35 cellular contexts compared by ENCODE assay signal in the genomic region with DNA sequence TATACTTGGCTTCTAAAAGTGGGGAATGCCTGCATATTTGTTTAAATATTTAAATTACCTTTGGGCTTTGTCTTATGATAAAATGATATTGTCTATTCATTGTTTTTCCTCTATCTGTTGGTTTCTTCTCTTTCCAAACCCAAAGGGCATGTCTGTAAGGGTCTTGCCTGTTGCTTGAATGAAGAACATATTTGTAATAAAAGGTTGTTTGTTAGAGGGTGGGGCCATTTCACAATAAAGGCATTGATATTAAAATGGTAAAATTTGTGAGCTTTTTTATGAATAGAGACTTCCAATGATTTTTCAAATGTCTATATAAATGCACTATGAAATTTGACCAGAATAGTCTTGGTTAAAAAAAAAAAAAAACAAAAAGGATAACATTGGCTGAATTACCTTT.
"Had no signal": no experiment of that assay in that cellular context is flagged by ENCODE, and none has a peak within 500 bp of the region (broad histone marks: within the 10 kb centered on the region; RNA-seq: fewer than 3 reads in every experiment).

No MANE protein-coding gene starts in this region.

- H3K9me3 ChIP-seq: MG63 had no signal

- H3K27me3 ChIP-seq: MG63 had no signal

- DNase-seq: Karpas-422, Kasumi-1, MG63, MM.1S, MV-4-11, NCI-H1048, NCI-H1092, NCI-H1092 treated with DMSO at 0.1 percent for 48 hours, NCI-H1105, NCI-H1105 treated with DMSO at 0.1 percent for 48 hours, NCI-H1417, NCI-H1417 treated with DMSO at 0.1 percent for 48 hours, NCI-H1436, NCI-H1436 treated with DMSO at 0.1 percent for 48 hours, NCI-H146, NCI-H1694 treated with DMSO at 0.1 percent for 48 hours, NCI-H187, NCI-H187 treated with DMSO at 0.1 percent for 48 hours, NCI-H1930, NCI-H2029, NCI-H2029 treated with DMSO at 0.1 percent for 48 hours, NCI-H2081, NCI-H2081 treated with DMSO at 0.1 percent for 48 hours, NCI-H2107, NCI-H2171, NCI-H2171 treated with DMSO at 0.1 percent for 48 hours, NCI-H2227 treated with DMSO at 0.1 percent for 48 hours, NCI-H226, NCI-H345, NCI-H446, NCI-H446 treated with DMSO at 0.1 percent for 48 hours, NCI-H510A, NCI-H510A treated with DMSO at 0.1 percent for 48 hours, NCI-H524, NCI-H524 treated with DMSO at 0.1 percent for 48 hours had no signal

- H3K36me3 ChIP-seq: MG63 had no signal

- H3K4me3 ChIP-seq: MG63 had no signal
